In the genomic region with DNA sequence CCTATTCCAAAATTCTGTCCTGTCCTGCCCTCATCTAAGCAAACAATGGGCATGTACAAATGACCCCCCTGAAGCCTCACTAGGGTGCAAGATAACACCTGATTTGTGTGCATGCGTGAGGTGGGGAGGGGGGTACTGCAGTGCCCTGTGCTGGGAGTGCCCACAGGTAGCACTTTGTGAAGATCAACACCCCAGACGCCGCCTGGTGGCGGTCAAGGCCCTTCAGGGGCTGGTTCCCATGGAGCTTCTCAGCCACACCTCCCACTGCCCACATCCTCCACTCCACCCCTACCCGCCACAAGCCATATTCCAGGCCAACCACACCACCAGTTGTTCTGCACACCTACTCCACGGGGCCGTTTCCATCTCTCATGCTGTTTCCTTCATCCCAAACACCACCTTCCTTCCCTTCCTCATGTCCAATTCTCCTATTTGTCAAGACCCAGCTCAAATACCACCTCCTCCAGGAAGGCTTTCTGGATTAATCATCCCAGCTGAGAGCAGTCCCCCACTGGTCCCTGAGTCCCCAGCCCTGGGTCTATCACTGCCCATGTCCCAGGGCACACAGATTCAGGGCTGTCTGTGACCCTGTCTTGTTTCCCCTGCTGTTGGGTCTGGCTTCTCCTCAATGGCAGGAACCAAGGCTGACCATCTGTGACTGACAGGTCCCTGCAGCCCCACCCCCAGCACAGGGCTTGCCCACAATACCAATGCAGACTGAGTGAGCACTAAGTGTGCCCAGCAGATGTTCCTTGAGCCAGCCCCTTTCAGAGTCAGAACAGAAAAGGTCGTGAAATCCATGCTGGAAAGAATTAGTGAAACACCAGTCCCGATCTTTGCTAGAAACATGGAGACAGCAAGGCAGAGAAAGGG, we compare ENCODE assay signal across 8 cellular contexts.
DNase-seq lines count a peak whose midpoint lies in the region; ATAC-seq, FAIRE-seq and TF ChIP-seq lines count a peak whose summit lies in the region.

No MANE protein-coding gene starts in this region.

- H2AFZ ChIP-seq in K562 (ENCODE audit: low read depth, low read length): no peak overlapping the region

- no peak overlapping the region for H3K4me2 ChIP-seq in K562 (ENCODE audit: insufficient read depth, low read length)

- WGBS in K562 (ENCODE audit: insufficient coverage, low coverage, missing lambda C conversion rate): 5% methylated on average over 6 of the region's 9 CpGs

- in situ Hi-C loops in K562 (cut with MboI): no loop called here

- no peak overlapping the region for H3K9ac ChIP-seq in K562 (ENCODE audit: insufficient read depth in 1 of 2, low read depth in 2 of 2, low read length in 2 of 2)

- intact Hi-C loops in K562 (cut with micrococcal nuclease): no loop called here

- TF ChIP-seq RAD21 in K562 (CRISPR knock-in tag; conservative IDR thresholded peaks at IDR 0.05 in 1 of 2, IDR thresholded peaks at IDR 0.05 in 1 of 2): peak in 1 of 2 experiments; percentile 38; a peak in 1 of 4 replicates

- peak; percentile 41 to 47 (median 45) for TF ChIP-seq CTCF in K562 (IDR thresholded peaks at IDR 0.05 in 2 of 3, conservative IDR thresholded peaks at IDR 0.05 in 1 of 3; ENCODE audit: insufficient read depth in 2 of 3, low read depth in 1 of 3, low read length in 3 of 3)

- POLR2A ChIA-PET in K562 (lab: Yijun Ruan, JAX): interaction anchor here (0.6 kb wide), 2 partner anchors 16 to 53 kb away, joined by 3 read pairs; no protein-coding TSS in a partner anchor

- no TSS peak for BruUV-seq in K562 (replicated peaks; lab: Mats Ljungman, UMichigan)

- H3K27me3 ChIP-seq in K562 (ENCODE audit: control insufficient read depth in 2 of 2, insufficient read depth in 2 of 2, low read length in 2 of 2): peaks cover 0 to 50% of the 10 kb centered on the region in 2 experiments; a peak in 4 of 5 replicates

- H3K4me1 ChIP-seq in K562 (replicated peaks in 1 of 2; ENCODE audit: control insufficient read depth in 2 of 2, insufficient read depth in 2 of 2, low read length in 2 of 2): no peaks in the 10 kb centered on the region; a peak in 1 of 5 replicates

- DNase-seq in AG08396 (ENCODE audit: low spot score) (peak; percentile 37), NCI-H146 treated with DMSO at 0.1 percent for 48 hours (lab: John Stamatoyannopoulos, UW; ENCODE audit: unreplicated experiment) (peak; percentile 23), K562 (ENCODE audit: extremely low read depth in 1 of 4, low spot score in 3 of 4) (peak; percentile 43 to 59 (median 55)), mesenteric fat pad (ENCODE audit: low spot score) (no peak), NCI-H2196 (lab: John Stamatoyannopoulos, UW; ENCODE audit: unreplicated experiment) (no peak)
- DNase-seq in stimulated activated CD4-positive, alpha-beta T cell treated with anti-CD3 and anti-CD28 coated beads, Interleukin-15, amount 100 ng/mL, for 24 hours: peak; percentile 57

- no peak overlapping the region for H3K4me3 ChIP-seq in K562

- no peak for TF ChIP-seq POLR2A in K562 (conservative IDR thresholded peaks at IDR 0.05)

- ATAC-seq in GM18867 (IDR thresholded peaks at IDR 0.05; ENCODE audit: unreplicated experiment) (peak; percentile 73), K562 (peak; percentile 86), HG03095 (IDR thresholded peaks at IDR 0.05; ENCODE audit: unreplicated experiment) (no peak)

- H3K27ac ChIP-seq in K562 (ENCODE audit: extremely low read depth, low read depth, low read length): no peak overlapping the region

- H3K79me2 ChIP-seq in K562 (ENCODE audit: control insufficient read depth, insufficient read depth, low read length): no peaks in the 10 kb centered on the region

- no peaks in the 10 kb centered on the region for H4K20me1 ChIP-seq in K562 (replicated peaks; ENCODE audit: control insufficient read depth, insufficient read depth, low read length)

- no peak for FAIRE-seq in K562 (lab: Jason Lieb, UNC)

- no peaks in the 10 kb centered on the region for H3K9me3 ChIP-seq in K562 (replicated peaks; ENCODE audit: control insufficient read depth, insufficient read depth, low read depth, low read length)

- TF ChIP-seq EP300 in K562 (IDR thresholded peaks at IDR 0.05; ENCODE audit: low read length): no peak

- CTCF ChIA-PET in K562 (lab: Yijun Ruan, JAX; ENCODE audit: low intra/inter-chr PET ratio): interaction anchor here (0.5 kb wide), 1 partner anchor 603 kb away, joined by 3 read pairs; no protein-coding TSS in a partner anchor

- no peaks in the 10 kb centered on the region for H3K36me3 ChIP-seq in K562 (ENCODE audit: control insufficient read depth, insufficient read depth, low read length)

- no peaks in the 10 kb centered on the region for H3K9me1 ChIP-seq in K562 (ENCODE audit: control insufficient read depth, insufficient read depth, low read length)

TF ChIP-seq in K562, 482 proteins besides CTCF, POLR2A, EP300 and RAD21 (continues in another document):
- TF ChIP-seq, protein P1, sequence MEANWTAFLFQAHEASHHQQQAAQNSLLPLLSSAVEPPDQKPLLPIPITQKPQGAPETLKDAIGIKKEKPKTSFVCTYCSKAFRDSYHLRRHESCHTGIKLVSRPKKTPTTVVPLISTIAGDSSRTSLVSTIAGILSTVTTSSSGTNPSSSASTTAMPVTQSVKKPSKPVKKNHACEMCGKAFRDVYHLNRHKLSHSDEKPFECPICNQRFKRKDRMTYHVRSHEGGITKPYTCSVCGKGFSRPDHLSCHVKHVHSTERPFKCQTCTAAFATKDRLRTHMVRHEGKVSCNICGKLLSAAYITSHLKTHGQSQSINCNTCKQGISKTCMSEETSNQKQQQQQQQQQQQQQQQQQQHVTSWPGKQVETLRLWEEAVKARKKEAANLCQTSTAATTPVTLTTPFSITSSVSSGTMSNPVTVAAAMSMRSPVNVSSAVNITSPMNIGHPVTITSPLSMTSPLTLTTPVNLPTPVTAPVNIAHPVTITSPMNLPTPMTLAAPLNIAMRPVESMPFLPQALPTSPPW (CRISPR knock-in tag; IDR thresholded peaks at IDR 0.05): no peak
- no peak for TF ChIP-seq ZSCAN29 (IDR thresholded peaks at IDR 0.05)
- TF ChIP-seq, protein P2, sequence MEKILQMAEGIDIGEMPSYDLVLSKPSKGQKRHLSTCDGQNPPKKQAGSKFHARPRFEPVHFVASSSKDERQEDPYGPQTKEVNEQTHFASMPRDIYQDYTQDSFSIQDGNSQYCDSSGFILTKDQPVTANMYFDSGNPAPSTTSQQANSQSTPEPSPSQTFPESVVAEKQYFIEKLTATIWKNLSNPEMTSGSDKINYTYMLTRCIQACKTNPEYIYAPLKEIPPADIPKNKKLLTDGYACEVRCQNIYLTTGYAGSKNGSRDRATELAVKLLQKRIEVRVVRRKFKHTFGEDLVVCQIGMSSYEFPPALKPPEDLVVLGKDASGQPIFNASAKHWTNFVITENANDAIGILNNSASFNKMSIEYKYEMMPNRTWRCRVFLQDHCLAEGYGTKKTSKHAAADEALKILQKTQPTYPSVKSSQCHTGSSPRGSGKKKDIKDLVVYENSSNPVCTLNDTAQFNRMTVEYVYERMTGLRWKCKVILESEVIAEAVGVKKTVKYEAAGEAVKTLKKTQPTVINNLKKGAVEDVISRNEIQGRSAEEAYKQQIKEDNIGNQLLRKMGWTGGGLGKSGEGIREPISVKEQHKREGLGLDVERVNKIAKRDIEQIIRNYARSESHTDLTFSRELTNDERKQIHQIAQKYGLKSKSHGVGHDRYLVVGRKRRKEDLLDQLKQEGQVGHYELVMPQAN (IDR thresholded peaks at IDR 0.05; ENCODE audit: borderline replicate concordance): no peak
- TF ChIP-seq RFX1 (IDR thresholded peaks at IDR 0.05): peak; percentile 41; the same call in 1 of the 2 replicates
- TF ChIP-seq ZNF316 (IDR thresholded peaks at IDR 0.05): no peak
- no peak for TF ChIP-seq NCOR1 (IDR thresholded peaks at IDR 0.05)
- TF ChIP-seq, protein P3, sequence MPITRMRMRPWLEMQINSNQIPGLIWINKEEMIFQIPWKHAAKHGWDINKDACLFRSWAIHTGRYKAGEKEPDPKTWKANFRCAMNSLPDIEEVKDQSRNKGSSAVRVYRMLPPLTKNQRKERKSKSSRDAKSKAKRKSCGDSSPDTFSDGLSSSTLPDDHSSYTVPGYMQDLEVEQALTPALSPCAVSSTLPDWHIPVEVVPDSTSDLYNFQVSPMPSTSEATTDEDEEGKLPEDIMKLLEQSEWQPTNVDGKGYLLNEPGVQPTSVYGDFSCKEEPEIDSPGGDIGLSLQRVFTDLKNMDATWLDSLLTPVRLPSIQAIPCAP (CRISPR knock-in tag; IDR thresholded peaks at IDR 0.05; ENCODE audit: borderline replicate concordance): no peak
- no peak for TF ChIP-seq HSF4 (CRISPR knock-in tag; IDR thresholded peaks at IDR 0.05; ENCODE audit: borderline replicate concordance)
- TF ChIP-seq, protein P4, sequence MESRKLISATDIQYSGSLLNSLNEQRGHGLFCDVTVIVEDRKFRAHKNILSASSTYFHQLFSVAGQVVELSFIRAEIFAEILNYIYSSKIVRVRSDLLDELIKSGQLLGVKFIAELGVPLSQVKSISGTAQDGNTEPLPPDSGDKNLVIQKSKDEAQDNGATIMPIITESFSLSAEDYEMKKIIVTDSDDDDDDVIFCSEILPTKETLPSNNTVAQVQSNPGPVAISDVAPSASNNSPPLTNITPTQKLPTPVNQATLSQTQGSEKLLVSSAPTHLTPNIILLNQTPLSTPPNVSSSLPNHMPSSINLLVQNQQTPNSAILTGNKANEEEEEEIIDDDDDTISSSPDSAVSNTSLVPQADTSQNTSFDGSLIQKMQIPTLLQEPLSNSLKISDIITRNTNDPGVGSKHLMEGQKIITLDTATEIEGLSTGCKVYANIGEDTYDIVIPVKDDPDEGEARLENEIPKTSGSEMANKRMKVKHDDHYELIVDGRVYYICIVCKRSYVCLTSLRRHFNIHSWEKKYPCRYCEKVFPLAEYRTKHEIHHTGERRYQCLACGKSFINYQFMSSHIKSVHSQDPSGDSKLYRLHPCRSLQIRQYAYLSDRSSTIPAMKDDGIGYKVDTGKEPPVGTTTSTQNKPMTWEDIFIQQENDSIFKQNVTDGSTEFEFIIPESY (CRISPR knock-in tag; IDR thresholded peaks at IDR 0.05): no peak
- TF ChIP-seq, protein P5, sequence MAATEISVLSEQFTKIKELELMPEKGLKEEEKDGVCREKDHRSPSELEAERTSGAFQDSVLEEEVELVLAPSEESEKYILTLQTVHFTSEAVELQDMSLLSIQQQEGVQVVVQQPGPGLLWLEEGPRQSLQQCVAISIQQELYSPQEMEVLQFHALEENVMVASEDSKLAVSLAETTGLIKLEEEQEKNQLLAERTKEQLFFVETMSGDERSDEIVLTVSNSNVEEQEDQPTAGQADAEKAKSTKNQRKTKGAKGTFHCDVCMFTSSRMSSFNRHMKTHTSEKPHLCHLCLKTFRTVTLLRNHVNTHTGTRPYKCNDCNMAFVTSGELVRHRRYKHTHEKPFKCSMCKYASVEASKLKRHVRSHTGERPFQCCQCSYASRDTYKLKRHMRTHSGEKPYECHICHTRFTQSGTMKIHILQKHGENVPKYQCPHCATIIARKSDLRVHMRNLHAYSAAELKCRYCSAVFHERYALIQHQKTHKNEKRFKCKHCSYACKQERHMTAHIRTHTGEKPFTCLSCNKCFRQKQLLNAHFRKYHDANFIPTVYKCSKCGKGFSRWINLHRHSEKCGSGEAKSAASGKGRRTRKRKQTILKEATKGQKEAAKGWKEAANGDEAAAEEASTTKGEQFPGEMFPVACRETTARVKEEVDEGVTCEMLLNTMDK (IDR thresholded peaks at IDR 0.05; ENCODE audit: borderline replicate concordance, insufficient read depth, low read depth, low read length, poor library complexity, severe bottlenecking): peak; percentile 7
- TF ChIP-seq BMI1 (IDR thresholded peaks at IDR 0.05; ENCODE audit: low read length): no peak

Comparison
In these comparisons a context has a peak if more than half of its experiments do, and no peak if none do; other contexts are left out.
1. DNase-seq: peak in AG08396 (single experiment), NCI-H146 treated with DMSO at 0.1 percent for 48 hours (single experiment), K562 (4 of 4) and stimulated activated CD4-positive, alpha-beta T cell treated with anti-CD3 and anti-CD28 coated beads, Interleukin-15, amount 100 ng/mL, for 24 hours (single experiment); none in mesenteric fat pad (single experiment) and NCI-H2196 (single experiment).